ENCODE assay signal across 9 cellular contexts in the genomic region with DNA sequence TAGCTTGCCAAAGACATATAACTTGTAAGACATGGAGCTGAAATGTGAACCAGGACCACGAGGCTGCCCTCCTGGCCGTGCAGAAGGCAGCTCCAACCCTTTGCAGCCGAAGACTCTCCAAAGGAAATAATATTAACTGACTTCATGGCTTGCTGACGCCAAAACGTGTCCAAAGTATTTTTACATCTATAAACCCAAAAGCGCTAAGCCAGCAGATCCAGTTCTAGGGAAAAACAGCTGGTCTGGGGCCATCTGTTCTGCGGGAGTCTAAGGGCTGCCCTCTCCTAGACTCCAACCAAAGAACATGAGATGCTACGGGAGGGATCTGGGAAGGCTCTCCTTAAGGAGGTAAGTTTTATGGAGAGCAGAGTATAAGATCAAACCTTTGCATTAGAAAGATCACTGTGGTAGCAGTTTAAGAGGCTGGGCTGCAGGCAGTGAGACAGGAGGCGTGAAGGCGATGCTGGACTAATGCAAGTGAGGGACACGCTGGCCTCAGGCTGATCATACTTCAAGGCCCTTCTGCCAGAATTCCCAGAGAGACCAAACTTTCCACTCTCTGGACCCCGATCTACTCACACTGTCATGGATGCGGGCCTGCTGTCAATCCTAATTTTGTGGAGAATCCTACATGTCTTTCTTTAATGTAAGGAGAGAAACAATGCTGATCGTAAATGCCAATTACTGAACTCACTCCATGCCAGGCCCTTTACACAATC. TPM values are rescaled to one million over a fixed set of nuclear protein-coding genes. Genes with fewer than 3 reads are reported as not detected.
A peak's percentile ranks its signal among the peaks of the same experiment; 100 is the strongest.
DNase-seq lines count a peak whose midpoint lies in the region; ATAC-seq, FAIRE-seq and TF ChIP-seq lines count a peak whose summit lies in the region.
"Had no signal": no experiment of that assay in that cellular context is flagged by ENCODE, and none has a peak within 500 bp of the region (broad histone marks: within the 10 kb centered on the region; RNA-seq: fewer than 3 reads in every experiment).

No MANE protein-coding gene starts in this region.

- H3K36me3 ChIP-seq in HUES48 (ENCODE audit: control insufficient read depth, insufficient read depth, low read length) (no peaks in the 10 kb centered on the region), bronchial epithelial cell (ENCODE audit: control insufficient read depth, insufficient read depth, low read length) (no peaks in the 10 kb centered on the region), muscle layer of duodenum (ENCODE audit: control insufficient read depth in 1 of 2, insufficient read depth in 2 of 2, low read length in 2 of 2) (no peaks in the 10 kb centered on the region)

- peak overlapping the region; percentile 81; the same call in 1 of the 2 replicates for H3K27ac ChIP-seq in 22Rv1
- H3K27ac ChIP-seq in HUES48 (ENCODE audit: low read depth, low read length) = no peak overlapping the region
- H3K27ac ChIP-seq in muscle layer of duodenum (ENCODE audit: low read length) = peak overlapping the region; percentile 93

- H3K27me3 ChIP-seq in HUES48 (ENCODE audit: control insufficient read depth, insufficient read depth, low read length) = no peaks in the 10 kb centered on the region
- no peaks in the 10 kb centered on the region for H3K27me3 ChIP-seq in bronchial epithelial cell (ENCODE audit: control insufficient read depth, insufficient read depth, low read length)
- H3K27me3 ChIP-seq in muscle layer of duodenum (ENCODE audit: low read depth, low read length) = no peaks in the 10 kb centered on the region

- H3K4me1 ChIP-seq in HUES48 (ENCODE audit: control insufficient read depth, insufficient read depth, low read length) (peaks cover 15% of the 10 kb centered on the region), muscle layer of duodenum (ENCODE audit: control insufficient read depth in 1 of 2, insufficient read depth in 2 of 2, low read length in 2 of 2) (peaks cover 16 to 30% of the 10 kb centered on the region in 2 donors)

- DNase-seq in bronchial epithelial cell (ENCODE audit: low read depth) = no peak
- DNase-seq in HTR-8/SVneo (ENCODE audit: insufficient read length, low spot score) = no peak
- no peak for DNase-seq in SW480 (ENCODE audit: low spot score)
- DNase-seq in activated CD8-positive, alpha-beta memory T cell treated with anti-CD3 and anti-CD28 coated beads for 24 hours = no peak

- H3K4me3 ChIP-seq in HUES48 (ENCODE audit: low read depth, low read length) (peak overlapping the region; percentile 89), bronchial epithelial cell (ENCODE audit: low read depth, low read length) (peak overlapping the region; percentile 52), muscle layer of duodenum (ENCODE audit: low read depth in 1 of 2, low read length in 2 of 2) (peak overlapping the region; percentile 72 to 90)

- TF ChIP-seq CTCF in 22Rv1 (IDR thresholded peaks at IDR 0.05) (no peak), bronchial epithelial cell (IDR thresholded peaks at IDR 0.05; ENCODE audit: insufficient read depth, low read length, severe bottlenecking) (no peak)

- ATAC-seq in GM18858 (IDR thresholded peaks at IDR 0.05; ENCODE audit: unreplicated experiment) = no peak

- H3K9me3 ChIP-seq in HUES48 (ENCODE audit: control insufficient read depth, insufficient read depth, low read length) (no peaks in the 10 kb centered on the region), muscle layer of duodenum (ENCODE audit: control insufficient read depth in 1 of 2, low read length in 2 of 2) (no peaks in the 10 kb centered on the region)

- no peak for FAIRE-seq in bronchial epithelial cell (lab: Jason Lieb, UNC)
- no peak for FAIRE-seq in HTR-8/SVneo (lab: Jason Lieb, UNC)

- H3K9ac ChIP-seq in HUES48 (ENCODE audit: low read depth, low read length) = no peak overlapping the region

RNA-seq across cellular contexts. Expression of gene TMEM53, which starts 1.2 kb away (rescaled TPM):
- total RNA-seq in bronchial epithelial cell = 6.1 and 8.3 TPM in 2 replicates

RNA-seq across cellular contexts. Expression of gene ARMH1, which starts 1.4 kb away (rescaled TPM):
- 0.38 TPM in 1 of 2 replicates, not detected in the other for total RNA-seq in bronchial epithelial cell

RNA-seq across cellular contexts. Expression of gene RNU5D-1, which starts 57.9 kb away (rescaled TPM):
- not detected in 2 replicates for total RNA-seq in bronchial epithelial cell
- total RNA-seq: NCI-H460 had no signal
